Comparison of ENCODE assay signal across 1 cellular context in genomic region chr6:44342052-44342451, GRCh38.
A peak's percentile ranks its signal among the peaks of the same experiment; 100 is the strongest.
TF ChIP-seq lines count a peak whose summit lies in the region.

No MANE protein-coding gene starts in this region.

TF ChIP-seq in K562, 482 proteins besides CTCF, POLR2A, EP300 and RAD21 (continued from another document):
- TF ChIP-seq CREB3L1 (IDR thresholded peaks at IDR 0.05; ENCODE audit: borderline replicate concordance, low read depth) = no peak
- no peak for TF ChIP-seq SMARCC2 (IDR thresholded peaks at IDR 0.05; ENCODE audit: low read depth)
- peak; percentile 58 for TF ChIP-seq CBFA2T3 (IDR thresholded peaks at IDR 0.05)
- no peak for TF ChIP-seq DDX20 (tag; IDR thresholded peaks at IDR 0.05; ENCODE audit: low read depth)
- TF ChIP-seq ZNF444 (CRISPR knock-in tag; IDR thresholded peaks at IDR 0.05) = no peak
- TF ChIP-seq CEBPG (CRISPR knock-in tag; IDR thresholded peaks at IDR 0.05) = no peak
- TF ChIP-seq CEBPG (tag; conservative IDR thresholded peaks at IDR 0.05 in 1 of 2, IDR thresholded peaks at IDR 0.05 in 1 of 2) = peak; percentile 9 to 42; a peak in 2 of 4 replicates
- TF ChIP-seq ARID3B (CRISPR knock-in tag; IDR thresholded peaks at IDR 0.05; ENCODE audit: borderline replicate concordance) = no peak
- no peak for TF ChIP-seq GATAD2B (IDR thresholded peaks at IDR 0.05; ENCODE audit: borderline replicate concordance)
- TF ChIP-seq ZNF717 (CRISPR knock-in tag; IDR thresholded peaks at IDR 0.05) = no peak
- no peak for TF ChIP-seq PKNOX1 (IDR thresholded peaks at IDR 0.05)
- TF ChIP-seq SREBF1 (IDR thresholded peaks at IDR 0.05; ENCODE audit: borderline replicate concordance, low read depth, low read length) = no peak
- no peak for TF ChIP-seq CGGBP1 (CRISPR knock-in tag; IDR thresholded peaks at IDR 0.05)
- no peak for TF ChIP-seq SMARCE1 (IDR thresholded peaks at IDR 0.05)
- TF ChIP-seq NFYB (IDR thresholded peaks at IDR 0.05; ENCODE audit: extremely low read depth, insufficient read length) = no peak
- no peak for TF ChIP-seq TBP (optimal IDR thresholded peaks at IDR 0.05; ENCODE audit: low read depth, low read length)
- TF ChIP-seq THRAP3 (IDR thresholded peaks at IDR 0.05; ENCODE audit: borderline replicate concordance) = no peak
- no peak for TF ChIP-seq SNRNP70 (optimal IDR thresholded peaks at IDR 0.05; ENCODE audit: low read depth, low read length)
- 0 out of 2 replicates have a peak, but pooled peaks have one; percentile 17 for TF ChIP-seq DPF2 (IDR thresholded peaks at IDR 0.05)
- 0 out of 2 replicates have a peak, but pooled peaks have one; percentile 37 for TF ChIP-seq ARID1B (IDR thresholded peaks at IDR 0.05)
- no peak for TF ChIP-seq CCAR2 (IDR thresholded peaks at IDR 0.05; ENCODE audit: low read depth, low read length)
- no peak for TF ChIP-seq ZNF124 (CRISPR knock-in tag; IDR thresholded peaks at IDR 0.05)
- no peak for TF ChIP-seq CBX5 (IDR thresholded peaks at IDR 0.05; ENCODE audit: borderline replicate concordance, low read depth)
- peak; percentile 49 for TF ChIP-seq TCF3 (CRISPR knock-in tag; IDR thresholded peaks at IDR 0.05)
- peak; percentile 91 for TF ChIP-seq CEBPB (tag; IDR thresholded peaks at IDR 0.05)
- TF ChIP-seq GABPB1 (CRISPR knock-in tag; IDR thresholded peaks at IDR 0.05) = no peak
- TF ChIP-seq TRIM28 (IDR thresholded peaks at IDR 0.05) = no peak
- TF ChIP-seq CBFA2T2 (conservative IDR thresholded peaks at IDR 0.05) = 0 out of 2 replicates have a peak, but pooled peaks have one; percentile 42
- TF ChIP-seq GATA2 (CRISPR knock-in tag; IDR thresholded peaks at IDR 0.05) = 0 out of 2 replicates have a peak, but pooled peaks have one; percentile 33
- TF ChIP-seq ZKSCAN1 (IDR thresholded peaks at IDR 0.05; ENCODE audit: low read depth, low read length) = no peak
